15 cellular contexts compared by ENCODE assay signal in genomic region chr1:200659269-200659668, GRCh38. TPM values are rescaled to one million over a fixed set of nuclear protein-coding genes. Genes with fewer than 3 reads are reported as not detected.
DNase-seq lines count a peak whose midpoint lies in the region; ATAC-seq and TF ChIP-seq lines count a peak whose summit lies in the region.
"Had no signal": no experiment of that assay in that cellular context is flagged by ENCODE, and none has a peak within 500 bp of the region (broad histone marks: within the 10 kb centered on the region; RNA-seq: fewer than 3 reads in every experiment).

No MANE protein-coding gene starts in this region.

- no peak for DNase-seq in activated naive CD8-positive, alpha-beta T cell treated with anti-CD3 and anti-CD28 coated beads for 36 hours
- peak; percentile 15 to 29 for DNase-seq in SW 1271 (lab: John Stamatoyannopoulos, UW)
- DNase-seq in hepatocyte (ENCODE audit: low spot score): no peak
- DNase-seq in upper lobe of left lung: no peak
- DNase-seq in NCI-H446 treated with DMSO at 0.1 percent for 48 hours (lab: John Stamatoyannopoulos, UW): no peak
- DNase-seq in foreskin melanocyte: no peak
- DNase-seq: activated T-cell treated with anti-CD3 and anti-CD28 coated beads, Interleukin-2, amount 50 U/mL, for 4 hours; heart right ventricle; KBM-7; NCI-H1694; NCI-H774; transverse colon; WERI-Rb-1 had no signal

- peaks cover 4% of the 10 kb centered on the region for H3K36me3 ChIP-seq in hepatocyte (replicated peaks; ENCODE audit: insufficient read depth, low read depth)
- peaks cover 0 to 90% (median 40%) of the 10 kb centered on the region in 4 donors for H3K36me3 ChIP-seq in upper lobe of left lung

- no peak overlapping the region for H3K4me2 ChIP-seq in hepatocyte

- H3K4me1 Mint-ChIP-seq in activated naive CD8-positive, alpha-beta T cell (ENCODE audit: low read depth): peaks cover 28% of the 10 kb centered on the region
- H3K4me1 Mint-ChIP-seq in activated naive CD8-positive, alpha-beta T cell treated with anti-CD3 and anti-CD28 coated beads for 36 hours: peaks cover 19% of the 10 kb centered on the region

- no peaks in the 10 kb centered on the region for H3K4me1 ChIP-seq in hepatocyte (ENCODE audit: insufficient read depth)
- H3K4me1 ChIP-seq in upper lobe of left lung: peaks cover 0 to 6% (median 2%) of the 10 kb centered on the region in 4 donors
- H3K4me1 ChIP-seq: transverse colon had no signal

- TF ChIP-seq EP300 in upper lobe of left lung (IDR thresholded peaks at IDR 0.05): no peak

- no peak overlapping the region for H3K4me3 ChIP-seq in hepatocyte
- no peak overlapping the region for H3K4me3 ChIP-seq in upper lobe of left lung
- H3K4me3 ChIP-seq: heart right ventricle, transverse colon had no signal

- TF ChIP-seq CTCF in hepatocyte (IDR thresholded peaks at IDR 0.05; ENCODE audit: poor library complexity) (no peak), upper lobe of left lung (IDR thresholded peaks at IDR 0.05) (no peak)

- TF ChIP-seq POLR2A in upper lobe of left lung (IDR thresholded peaks at IDR 0.05): no peak

- H3K27me3 Mint-ChIP-seq in activated naive CD8-positive, alpha-beta T cell: no peaks in the 10 kb centered on the region
- H3K27me3 Mint-ChIP-seq in activated naive CD8-positive, alpha-beta T cell treated with anti-CD3 and anti-CD28 coated beads for 36 hours: no peaks in the 10 kb centered on the region

- H3K27ac Mint-ChIP-seq in activated naive CD8-positive, alpha-beta T cell: peak overlapping the region; percentile 18
- no peak overlapping the region for H3K27ac Mint-ChIP-seq in activated naive CD8-positive, alpha-beta T cell treated with anti-CD3 and anti-CD28 coated beads for 36 hours

- no peaks in the 10 kb centered on the region for H3K9me3 ChIP-seq in hepatocyte (ENCODE audit: low read depth)
- no peaks in the 10 kb centered on the region for H3K9me3 ChIP-seq in upper lobe of left lung
- H3K9me3 ChIP-seq: heart right ventricle, transverse colon had no signal

- H3K36me3 Mint-ChIP-seq in activated naive CD8-positive, alpha-beta T cell: peaks cover 17% of the 10 kb centered on the region
- peaks cover 30% of the 10 kb centered on the region for H3K36me3 Mint-ChIP-seq in activated naive CD8-positive, alpha-beta T cell treated with anti-CD3 and anti-CD28 coated beads for 36 hours

- no peak overlapping the region for H3K4me3 Mint-ChIP-seq in activated naive CD8-positive, alpha-beta T cell
- H3K4me3 Mint-ChIP-seq in activated naive CD8-positive, alpha-beta T cell treated with anti-CD3 and anti-CD28 coated beads for 36 hours: no peak overlapping the region
- H3K4me3 Mint-ChIP-seq: activated T-cell treated with anti-CD3 and anti-CD28 coated beads, Interleukin-2, amount 50 U/mL, for 4 hours had no signal

- no peaks in the 10 kb centered on the region for H3K9me2 ChIP-seq in hepatocyte (replicated peaks; ENCODE audit: insufficient read depth)

- H3K27ac ChIP-seq in hepatocyte (peak overlapping the region; percentile 14), upper lobe of left lung (no peak overlapping the region)
- H3K27ac ChIP-seq: heart right ventricle, transverse colon, WERI-Rb-1 had no signal

- 91% methylated on average over 1 of the region's 1 CpG for WGBS in hepatocyte (ENCODE audit: low lambda C conversion rate, missing lambda C conversion rate)
- 95 to 96% methylated on average over 1 of the region's 1 CpG for WGBS in upper lobe of left lung, 2 donors

- H2AFZ ChIP-seq in hepatocyte: no peak overlapping the region

- no peaks in the 10 kb centered on the region for H3K27me3 ChIP-seq in hepatocyte
- H3K27me3 ChIP-seq in upper lobe of left lung: no peaks in the 10 kb centered on the region
- H3K27me3 ChIP-seq: heart right ventricle, transverse colon had no signal

- H4K20me1 ChIP-seq in hepatocyte (ENCODE audit: insufficient read depth, poor library complexity, severe bottlenecking): no peaks in the 10 kb centered on the region

- H3K79me2 ChIP-seq in hepatocyte: peaks cover 12% of the 10 kb centered on the region

- H3K9me3 Mint-ChIP-seq in activated naive CD8-positive, alpha-beta T cell (ENCODE audit: low read depth): no peaks in the 10 kb centered on the region
- no peaks in the 10 kb centered on the region for H3K9me3 Mint-ChIP-seq in activated naive CD8-positive, alpha-beta T cell treated with anti-CD3 and anti-CD28 coated beads for 36 hours
- H3K9me3 Mint-ChIP-seq: activated T-cell treated with anti-CD3 and anti-CD28 coated beads, Interleukin-2, amount 50 U/mL, for 4 hours had no signal

- ATAC-seq in GM18520 (IDR thresholded peaks at IDR 0.05; ENCODE audit: unreplicated experiment): no peak
- no peak for ATAC-seq in upper lobe of left lung (ENCODE audit: low FRiP score in 2 of 2)
- ATAC-seq: activated T-cell treated with anti-CD3 and anti-CD28 coated beads, Interleukin-2, amount 50 U/mL, for 4 hours; heart right ventricle had no signal

RNA-seq across cellular contexts. Expression of gene DDX59, which starts 10.4 kb away (rescaled TPM):
- 10 to 100 TPM; 18.3 to 19.2 TPM for total RNA-seq in activated naive CD8-positive, alpha-beta T cell treated with anti-CD3 and anti-CD28 coated beads for 36 hours
- total RNA-seq in hepatocyte (19.9 TPM in 2 replicates), upper lobe of left lung (10 to 100 TPM; 18.4 to 35.6 (median 22.5) TPM)
- polyA plus RNA-seq in hepatocyte: 10.5 and 13.6 TPM in 2 replicates

RNA-seq across cellular contexts. Expression of gene KIF14, which starts 38.7 kb away (rescaled TPM):
- total RNA-seq in activated naive CD8-positive, alpha-beta T cell treated with anti-CD3 and anti-CD28 coated beads for 36 hours: 10 to 100 TPM; 17.4 to 17.8 TPM
- total RNA-seq in hepatocyte (1.4 and 2.2 TPM in 2 replicates), upper lobe of left lung (1 to 10 TPM in 1 of 6 donors, under 1 TPM in 5; 0.20 to 1.0 (median 0.70) TPM)
- polyA plus RNA-seq in hepatocyte: 0.54 and 0.68 TPM in 2 replicates

Comparison
In these comparisons a context has a peak if more than half of its experiments do, and no peak if none do; other contexts are left out.
1. DNase-seq: peak in SW 1271 (2 of 2); none in activated naive CD8-positive, alpha-beta T cell treated with anti-CD3 and anti-CD28 coated beads for 36 hours (single experiment), hepatocyte (single experiment), upper lobe of left lung (0 of 2), NCI-H446 treated with DMSO at 0.1 percent for 48 hours (single experiment) and foreskin melanocyte (single experiment).